Comparison of ENCODE assay signal across 8 cellular contexts in the genomic region with DNA sequence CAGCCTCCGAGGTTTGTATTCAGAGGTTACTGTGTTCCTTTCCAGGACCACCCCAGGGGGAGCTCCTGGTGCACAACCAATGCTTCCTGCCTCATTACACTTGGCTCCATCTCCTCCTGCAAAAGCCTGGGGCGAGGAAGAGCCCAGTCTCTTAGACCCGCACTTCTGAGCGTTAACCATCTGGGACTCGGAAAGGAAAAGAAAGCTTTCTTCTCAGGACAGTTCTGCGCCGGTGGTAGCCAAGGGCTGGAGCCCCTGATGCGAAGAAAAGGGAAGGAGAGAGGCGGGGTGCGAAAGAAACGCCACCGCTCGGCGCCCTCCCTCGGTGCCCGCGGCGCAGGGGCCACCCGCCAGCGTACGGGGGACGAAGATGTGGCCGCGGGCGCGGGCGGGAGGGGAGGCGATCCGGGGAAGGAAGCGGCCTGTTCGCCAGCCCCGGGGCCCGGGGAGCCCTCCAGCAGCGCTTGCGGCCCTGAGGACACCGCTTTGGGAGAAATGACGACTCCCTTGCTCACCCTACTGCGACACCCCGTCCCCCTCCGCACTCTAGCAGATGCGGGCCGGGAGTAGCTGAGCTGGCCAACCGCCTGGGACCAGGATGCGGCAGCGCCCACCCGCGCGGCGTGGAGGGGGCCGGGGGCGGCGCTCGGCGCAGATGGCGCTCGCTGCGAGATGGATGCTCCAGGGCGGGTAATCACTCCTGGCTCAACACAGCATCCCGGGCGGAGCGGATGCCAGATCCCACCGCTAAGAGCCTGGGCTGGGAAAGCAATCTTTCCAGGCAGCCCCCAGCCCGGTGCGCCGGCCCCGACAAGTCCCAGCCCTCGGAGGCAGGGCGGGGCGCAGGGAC. TPM values are rescaled to one million over a fixed set of nuclear protein-coding genes. Genes with fewer than 3 reads are reported as not detected.
DNase-seq lines count a peak whose midpoint lies in the region; ATAC-seq and TF ChIP-seq lines count a peak whose summit lies in the region.

No MANE protein-coding gene starts in this region.

- H3K9ac ChIP-seq in neural cell (ENCODE audit: low read length): peak overlapping the region; percentile 81

- TF ChIP-seq RAD21 in neural cell (conservative IDR thresholded peaks at IDR 0.05): peak; percentile 50

- H3K9me2 ChIP-seq in neural cell (ENCODE audit: insufficient read depth, low read length): no peaks in the 10 kb centered on the region

- in situ Hi-C loops in G401 (cut with HindIII; ENCODE audit: low sequenced_read_pairs): loop anchor here (5.0 kb wide), 1 partner anchor 37 kb away; no protein-coding TSS in a partner anchor

- TF ChIP-seq CTCF in foreskin fibroblast (IDR thresholded peaks at IDR 0.05; ENCODE audit: low read depth, low read length): no peak
- peak; percentile 58 for TF ChIP-seq CTCF in neural cell (IDR thresholded peaks at IDR 0.05; ENCODE audit: poor library complexity, severe bottlenecking)

- H4K20me1 ChIP-seq in neural cell (ENCODE audit: insufficient read depth): no peaks in the 10 kb centered on the region

- H3K4me2 ChIP-seq in neural cell (ENCODE audit: low read length): peak overlapping the region; percentile 57

- ATAC-seq in GM18907 (IDR thresholded peaks at IDR 0.05; ENCODE audit: unreplicated experiment): no peak
- ATAC-seq in HG03520 (IDR thresholded peaks at IDR 0.05; ENCODE audit: unreplicated experiment): no peak

- H3K4me3 ChIP-seq in foreskin fibroblast (ENCODE audit: low read depth in 1 of 2, low read length in 2 of 2): peak overlapping the region; percentile 42 to 46
- H3K4me3 ChIP-seq in neural cell (ENCODE audit: low read length): peak overlapping the region; percentile 97

- H3K79me2 ChIP-seq in neural cell (replicated peaks; ENCODE audit: insufficient read depth, low read length): peaks cover 44% of the 10 kb centered on the region

- no peak for TF ChIP-seq EP300 in neural cell (conservative IDR thresholded peaks at IDR 0.05; ENCODE audit: poor library complexity, severe bottlenecking)

- H3K9me3 ChIP-seq in neural cell (ENCODE audit: low read length): no peaks in the 10 kb centered on the region

- peak overlapping the region; percentile 67 for H3K27ac ChIP-seq in neural cell (ENCODE audit: low read length)

- H3K36me3 ChIP-seq in neural cell (ENCODE audit: insufficient read depth, low read length): no peaks in the 10 kb centered on the region

- DNase-seq in G401 (ENCODE audit: low spot score) (peak; percentile 60), NCI-H1092 treated with DMSO at 0.1 percent for 48 hours (lab: John Stamatoyannopoulos, UW) (peak; percentile 80), foreskin fibroblast (peak in 1 of 2 donors; percentile 60), GM19240 (ENCODE audit: insufficient read length, low spot score) (no peak)
- DNase-seq in activated CD8-positive, alpha-beta memory T cell treated with anti-CD3 and anti-CD28 coated beads, Interleukin-2, amount 50 U/mL, for 48 hours: peak; percentile 68

- H2AFZ ChIP-seq in neural cell (ENCODE audit: low read depth, low read length): peak overlapping the region; percentile 69

- no peaks in the 10 kb centered on the region for H3K27me3 ChIP-seq in neural cell (ENCODE audit: insufficient read depth, low read depth, low read length)

- no peaks in the 10 kb centered on the region for H3F3A ChIP-seq in neural cell (ENCODE audit: insufficient read depth, low read length, poor library complexity, severe bottlenecking)

TF ChIP-seq in neural cell, 6 proteins besides CTCF, POLR2A, EP300 and RAD21:
- TF ChIP-seq EZH2 (IDR thresholded peaks at IDR 0.05; ENCODE audit: borderline replicate concordance, insufficient read depth, low read length, poor library complexity, severe bottlenecking) (no peak), POLR2AphosphoS5 (IDR thresholded peaks at IDR 0.05) (peak; percentile 32), SMC3 (conservative IDR thresholded peaks at IDR 0.05; ENCODE audit: poor library complexity) (peak; percentile 37), MXI1 (conservative IDR thresholded peaks at IDR 0.05; ENCODE audit: poor library complexity, severe bottlenecking) (peak; percentile 31), TAF1 (IDR thresholded peaks at IDR 0.05; ENCODE audit: low read depth) (no peak)
- TF ChIP-seq, protein P1, sequence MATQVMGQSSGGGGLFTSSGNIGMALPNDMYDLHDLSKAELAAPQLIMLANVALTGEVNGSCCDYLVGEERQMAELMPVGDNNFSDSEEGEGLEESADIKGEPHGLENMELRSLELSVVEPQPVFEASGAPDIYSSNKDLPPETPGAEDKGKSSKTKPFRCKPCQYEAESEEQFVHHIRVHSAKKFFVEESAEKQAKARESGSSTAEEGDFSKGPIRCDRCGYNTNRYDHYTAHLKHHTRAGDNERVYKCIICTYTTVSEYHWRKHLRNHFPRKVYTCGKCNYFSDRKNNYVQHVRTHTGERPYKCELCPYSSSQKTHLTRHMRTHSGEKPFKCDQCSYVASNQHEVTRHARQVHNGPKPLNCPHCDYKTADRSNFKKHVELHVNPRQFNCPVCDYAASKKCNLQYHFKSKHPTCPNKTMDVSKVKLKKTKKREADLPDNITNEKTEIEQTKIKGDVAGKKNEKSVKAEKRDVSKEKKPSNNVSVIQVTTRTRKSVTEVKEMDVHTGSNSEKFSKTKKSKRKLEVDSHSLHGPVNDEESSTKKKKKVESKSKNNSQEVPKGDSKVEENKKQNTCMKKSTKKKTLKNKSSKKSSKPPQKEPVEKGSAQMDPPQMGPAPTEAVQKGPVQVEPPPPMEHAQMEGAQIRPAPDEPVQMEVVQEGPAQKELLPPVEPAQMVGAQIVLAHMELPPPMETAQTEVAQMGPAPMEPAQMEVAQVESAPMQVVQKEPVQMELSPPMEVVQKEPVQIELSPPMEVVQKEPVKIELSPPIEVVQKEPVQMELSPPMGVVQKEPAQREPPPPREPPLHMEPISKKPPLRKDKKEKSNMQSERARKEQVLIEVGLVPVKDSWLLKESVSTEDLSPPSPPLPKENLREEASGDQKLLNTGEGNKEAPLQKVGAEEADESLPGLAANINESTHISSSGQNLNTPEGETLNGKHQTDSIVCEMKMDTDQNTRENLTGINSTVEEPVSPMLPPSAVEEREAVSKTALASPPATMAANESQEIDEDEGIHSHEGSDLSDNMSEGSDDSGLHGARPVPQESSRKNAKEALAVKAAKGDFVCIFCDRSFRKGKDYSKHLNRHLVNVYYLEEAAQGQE (IDR thresholded peaks at IDR 0.05; ENCODE audit: borderline replicate concordance): peak; percentile 78

RNA-seq across cellular contexts. Expression of a gene that starts 1.3 kb away (rescaled TPM):
- 1.0 TPM in 1 of 2 replicates, not detected in the other for total RNA-seq in G401 (2014; rRNA removed; shearing (Covaris generic))
- 81.1 and 90.9 TPM in 2 replicates for polyA plus RNA-seq in neural cell
- 134 and 165 TPM in 2 replicates for polyA minus RNA-seq in neural cell
